33 cellular contexts compared by ENCODE assay signal in the genomic region with DNA sequence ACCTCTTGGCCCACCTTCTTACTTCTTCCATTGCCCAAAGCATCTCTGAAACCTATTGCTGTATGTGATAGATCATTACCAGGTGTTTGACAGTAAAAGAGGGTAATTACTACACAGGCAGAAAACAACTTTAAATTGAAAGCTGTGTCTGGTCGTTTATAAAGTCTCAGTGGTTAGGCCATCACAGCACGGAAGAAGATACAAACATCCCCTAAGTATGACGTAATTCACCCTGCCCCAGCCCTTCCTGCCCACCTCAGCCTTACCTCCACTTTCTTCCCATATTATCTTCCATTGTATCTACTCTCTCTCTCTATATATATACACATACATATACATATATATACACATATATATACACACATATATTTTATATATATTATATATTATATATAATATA.
"Had no signal": no experiment of that assay in that cellular context is flagged by ENCODE, and none has a peak within 500 bp of the region (broad histone marks: within the 10 kb centered on the region; RNA-seq: fewer than 3 reads in every experiment).

No MANE protein-coding gene starts in this region.

- H3K4me3 ChIP-seq: MG63, PC-9, SJCRH30, SK-N-MC had no signal

- H2AFZ ChIP-seq: PC-9 had no signal

- H3K4me1 ChIP-seq: SJCRH30 had no signal

- H3K27me3 ChIP-seq: MG63, SJCRH30 had no signal

- H3K27ac ChIP-seq: PC-9, RWPE1, SJCRH30, SK-N-MC had no signal

- H3K4me2 ChIP-seq: PC-9 had no signal

- DNase-seq: Kasumi-1, MG63, NCI-H1048, NCI-H1092 treated with DMSO at 0.1 percent for 48 hours, NCI-H1105 treated with DMSO at 0.1 percent for 48 hours, NCI-H1417, NCI-H1436, NCI-H146, NCI-H1694, NCI-H187, NCI-H1930, NCI-H2029 treated with DMSO at 0.1 percent for 48 hours, NCI-H2081 treated with DMSO at 0.1 percent for 48 hours, NCI-H2107, NCI-H2171, NCI-H226, NCI-H446 treated with DMSO at 0.1 percent for 48 hours, NCI-H510A, NCI-H524, NCI-H526, NCI-H69, NCI-H748 treated with DMSO at 0.1 percent for 48 hours, NCI-H82, PC-9, SHP77, SIG-M5, SJCRH30, T-cell had no signal

- ATAC-seq: Panc1, Right ventricle myocardium inferior, SK-N-SH treated with all-trans-retinoic acid at 6 μM for 48 hours, T-cell had no signal

- H3K9me3 ChIP-seq: MG63, SJCRH30 had no signal

- H3K36me3 ChIP-seq: MG63, SJCRH30 had no signal
